1 cellular context compared by ENCODE assay signal in the genomic region with DNA sequence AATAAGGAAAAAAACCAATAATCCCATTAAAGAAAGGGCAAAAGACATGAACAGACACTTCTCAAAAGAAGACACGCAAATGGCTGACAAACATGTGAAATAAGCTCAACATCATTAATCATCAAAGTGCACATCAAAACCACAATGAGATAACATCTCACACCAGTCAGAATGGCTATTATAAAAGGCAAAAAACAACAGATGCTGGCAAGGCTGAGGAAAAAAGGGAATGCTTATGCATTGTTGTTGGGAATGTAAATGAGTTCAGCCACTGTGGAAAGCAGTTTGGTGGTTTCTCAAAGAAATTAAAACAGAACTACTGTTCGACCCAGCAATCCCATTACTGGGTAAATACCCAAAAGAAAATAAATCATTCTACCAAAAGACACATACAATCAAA.
TF ChIP-seq lines count a peak whose summit lies in the region.

No MANE protein-coding gene starts in this region.

TF ChIP-seq in K562, 482 proteins besides CTCF, POLR2A, EP300 and RAD21:
- no peak for TF ChIP-seq ID3 (CRISPR knock-in tag; IDR thresholded peaks at IDR 0.05)
- no peak for TF ChIP-seq ID3 (tag; IDR thresholded peaks at IDR 0.05)
- no peak for TF ChIP-seq SIX5 (IDR thresholded peaks at IDR 0.05; ENCODE audit: borderline replicate concordance in 1 of 2, insufficient read depth in 1 of 2, low read depth in 1 of 2, low read length in 2 of 2)
- TF ChIP-seq, protein P1, sequence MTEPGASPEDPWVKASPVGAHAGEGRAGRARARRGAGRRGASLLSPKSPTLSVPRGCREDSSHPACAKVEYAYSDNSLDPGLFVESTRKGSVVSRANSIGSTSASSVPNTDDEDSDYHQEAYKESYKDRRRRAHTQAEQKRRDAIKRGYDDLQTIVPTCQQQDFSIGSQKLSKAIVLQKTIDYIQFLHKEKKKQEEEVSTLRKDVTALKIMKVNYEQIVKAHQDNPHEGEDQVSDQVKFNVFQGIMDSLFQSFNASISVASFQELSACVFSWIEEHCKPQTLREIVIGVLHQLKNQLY (CRISPR knock-in tag; conservative IDR thresholded peaks at IDR 0.05), result no peak
- TF ChIP-seq NR2C2 (CRISPR knock-in tag; IDR thresholded peaks at IDR 0.05), result no peak
- no peak for TF ChIP-seq NR2C2 (tag; IDR thresholded peaks at IDR 0.05)
- no peak for TF ChIP-seq PHF21A (IDR thresholded peaks at IDR 0.05; ENCODE audit: borderline replicate concordance, low read depth)
- TF ChIP-seq MEIS2 (IDR thresholded peaks at IDR 0.05; ENCODE audit: partially characterized antibody), result peak; percentile 13
- TF ChIP-seq EWSR1 (IDR thresholded peaks at IDR 0.05; ENCODE audit: borderline replicate concordance, low read depth, partially characterized antibody), result no peak
- TF ChIP-seq VEZF1 (CRISPR knock-in tag; IDR thresholded peaks at IDR 0.05), result no peak
- TF ChIP-seq, protein P2, sequence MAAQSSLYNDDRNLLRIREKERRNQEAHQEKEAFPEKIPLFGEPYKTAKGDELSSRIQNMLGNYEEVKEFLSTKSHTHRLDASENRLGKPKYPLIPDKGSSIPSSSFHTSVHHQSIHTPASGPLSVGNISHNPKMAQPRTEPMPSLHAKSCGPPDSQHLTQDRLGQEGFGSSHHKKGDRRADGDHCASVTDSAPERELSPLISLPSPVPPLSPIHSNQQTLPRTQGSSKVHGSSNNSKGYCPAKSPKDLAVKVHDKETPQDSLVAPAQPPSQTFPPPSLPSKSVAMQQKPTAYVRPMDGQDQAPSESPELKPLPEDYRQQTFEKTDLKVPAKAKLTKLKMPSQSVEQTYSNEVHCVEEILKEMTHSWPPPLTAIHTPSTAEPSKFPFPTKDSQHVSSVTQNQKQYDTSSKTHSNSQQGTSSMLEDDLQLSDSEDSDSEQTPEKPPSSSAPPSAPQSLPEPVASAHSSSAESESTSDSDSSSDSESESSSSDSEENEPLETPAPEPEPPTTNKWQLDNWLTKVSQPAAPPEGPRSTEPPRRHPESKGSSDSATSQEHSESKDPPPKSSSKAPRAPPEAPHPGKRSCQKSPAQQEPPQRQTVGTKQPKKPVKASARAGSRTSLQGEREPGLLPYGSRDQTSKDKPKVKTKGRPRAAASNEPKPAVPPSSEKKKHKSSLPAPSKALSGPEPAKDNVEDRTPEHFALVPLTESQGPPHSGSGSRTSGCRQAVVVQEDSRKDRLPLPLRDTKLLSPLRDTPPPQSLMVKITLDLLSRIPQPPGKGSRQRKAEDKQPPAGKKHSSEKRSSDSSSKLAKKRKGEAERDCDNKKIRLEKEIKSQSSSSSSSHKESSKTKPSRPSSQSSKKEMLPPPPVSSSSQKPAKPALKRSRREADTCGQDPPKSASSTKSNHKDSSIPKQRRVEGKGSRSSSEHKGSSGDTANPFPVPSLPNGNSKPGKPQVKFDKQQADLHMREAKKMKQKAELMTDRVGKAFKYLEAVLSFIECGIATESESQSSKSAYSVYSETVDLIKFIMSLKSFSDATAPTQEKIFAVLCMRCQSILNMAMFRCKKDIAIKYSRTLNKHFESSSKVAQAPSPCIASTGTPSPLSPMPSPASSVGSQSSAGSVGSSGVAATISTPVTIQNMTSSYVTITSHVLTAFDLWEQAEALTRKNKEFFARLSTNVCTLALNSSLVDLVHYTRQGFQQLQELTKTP (IDR thresholded peaks at IDR 0.05; ENCODE audit: low read depth in 1 of 2, partially characterized antibody in 2 of 2), result peak in 1 of 2 experiments; percentile 79
TF ChIP-seq in K562: peak in this region for 2.
